8 cellular contexts compared by ENCODE assay signal in genomic region chr1:206106328-206107167, GRCh38. TPM values are rescaled to one million over a fixed set of nuclear protein-coding genes. Genes with fewer than 3 reads are reported as not detected.
DNase-seq lines count a peak whose midpoint lies in the region; ATAC-seq and TF ChIP-seq lines count a peak whose summit lies in the region.

No MANE protein-coding gene starts in this region.

- intact Hi-C loops in activated CD4-positive, alpha-beta T cell treated with anti-CD3 and anti-CD28 coated beads for 36 hours (cut with DNase I, micrococcal nuclease), result loop anchor here (1.0 to 5.0 kb wide), 4 partner anchors 76 to 314 kb away; no protein-coding TSS in a partner anchor
- intact Hi-C loops in right lobe of liver (cut with DNase I), result loop anchor here (5.0 to 10.0 kb wide), 5 partner anchors 72 to 182 kb away; partner anchors contain the start of gene CTSE (in 1 of the 2)

- CTCF ChIA-PET in activated CD4-positive, alpha-beta T cell treated with anti-CD3 and anti-CD28 coated beads for 36 hours (lab: Charles Lee), result interaction anchor here (0.5 to 7.5 kb wide), 34 partner anchors 9 to 547 kb away, joined by 3 to 194 read pairs (median 4); no protein-coding TSS in a partner anchor

- no peaks in the 10 kb centered on the region for H3K36me3 Mint-ChIP-seq in activated CD4-positive, alpha-beta T cell treated with anti-CD3 and anti-CD28 coated beads for 36 hours (ENCODE audit: low read depth)

- H3K27ac ChIP-seq in right lobe of liver, result no peak overlapping the region

- H3K9me3 ChIP-seq in right lobe of liver, result no peaks in the 10 kb centered on the region

- no peak overlapping the region for H3K27ac Mint-ChIP-seq in activated CD4-positive, alpha-beta T cell treated with anti-CD3 and anti-CD28 coated beads for 36 hours

- H3K4me1 Mint-ChIP-seq in activated CD4-positive, alpha-beta T cell treated with anti-CD3 and anti-CD28 coated beads for 36 hours, result no peaks in the 10 kb centered on the region

- H3K4me3 ChIP-seq in choroid plexus epithelial cell (ENCODE audit: low read depth, low read length), result no peak overlapping the region
- no peak overlapping the region for H3K4me3 ChIP-seq in right lobe of liver

- peak; percentile 88 for DNase-seq in DMS153 treated with DMSO at 0.1 percent for 48 hours (lab: John Stamatoyannopoulos, UW; ENCODE audit: unreplicated experiment)
- DNase-seq in NCI-H460 (ENCODE audit: extremely low read depth, low read depth), result peak; percentile 79
- peak; percentile 88 for DNase-seq in activated CD4-positive, alpha-beta T cell treated with anti-CD3 and anti-CD28 coated beads for 36 hours
- DNase-seq in choroid plexus epithelial cell (ENCODE audit: low read depth), result peak; percentile 85
- peak; percentile 70 to 80 (median 79) for DNase-seq in right lobe of liver
- peak; percentile 56 to 64 (median 60) for DNase-seq in stimulated activated CD4-positive, alpha-beta T cell treated with anti-CD3 and anti-CD28 coated beads, TNF-alpha, amount 100 ng/mL, for 4 hours (ENCODE audit: low read depth in 3 of 3)

- no peak overlapping the region for H3K4me3 Mint-ChIP-seq in activated CD4-positive, alpha-beta T cell treated with anti-CD3 and anti-CD28 coated beads for 36 hours

- H3K36me3 ChIP-seq in right lobe of liver, result no peaks in the 10 kb centered on the region

- no peaks in the 10 kb centered on the region for H3K9me3 Mint-ChIP-seq in activated CD4-positive, alpha-beta T cell treated with anti-CD3 and anti-CD28 coated beads for 36 hours (ENCODE audit: low read depth)

- POLR2A ChIA-PET in activated CD4-positive, alpha-beta T cell treated with anti-CD3 and anti-CD28 coated beads for 36 hours (lab: Charles Lee), result no interaction called here

- TF ChIP-seq POLR2A in right lobe of liver (IDR thresholded peaks at IDR 0.05), result no peak

- ATAC-seq in HG03135 (IDR thresholded peaks at IDR 0.05; ENCODE audit: unreplicated experiment) (peak; percentile 59), right lobe of liver (peak; percentile 90 to 95 (median 94)), GM18511 (IDR thresholded peaks at IDR 0.05; ENCODE audit: unreplicated experiment) (no peak)
- peak; percentile 90 for ATAC-seq in activated CD4-positive, alpha-beta T cell treated with anti-CD3 and anti-CD28 coated beads for 36 hours

- no peaks in the 10 kb centered on the region for H3K4me1 ChIP-seq in right lobe of liver

- H3K27me3 ChIP-seq in right lobe of liver, result no peaks in the 10 kb centered on the region

- no peaks in the 10 kb centered on the region for H3K27me3 Mint-ChIP-seq in activated CD4-positive, alpha-beta T cell treated with anti-CD3 and anti-CD28 coated beads for 36 hours

- WGBS in right lobe of liver (ENCODE audit: insufficient coverage, low coverage, low lambda C conversion rate, missing lambda C conversion rate), result 32% methylated on average over 8 of the region's 8 CpGs

- TF ChIP-seq CTCF in choroid plexus epithelial cell (conservative IDR thresholded peaks at IDR 0.05; ENCODE audit: low read depth, low read length) (peak; percentile 96), right lobe of liver (IDR thresholded peaks at IDR 0.05) (peak; percentile 80 to 91 (median 86))

RNA-seq across cellular contexts. Expression of gene AVPR1B, which starts 10.6 kb away (rescaled TPM):
- total RNA-seq in NCI-H460 (2014; rRNA removed; shearing (Covaris generic)), result not detected in 2 replicates
- polyA plus RNA-seq in NCI-H460 (2014; cell fraction: nucleus; rRNA removed), result not detected in 2 replicates
- total RNA-seq in activated CD4-positive, alpha-beta T cell treated with anti-CD3 and anti-CD28 coated beads for 36 hours, result not detected
- total RNA-seq in right lobe of liver, result not detected

RNA-seq across cellular contexts. Expression of gene RHEX, which starts 53.6 kb away (rescaled TPM):
- total RNA-seq in NCI-H460 (2014; rRNA removed; shearing (Covaris generic)), result not detected in 2 replicates
- not detected in 2 replicates for polyA plus RNA-seq in NCI-H460 (2014; cell fraction: nucleus; rRNA removed)
- not detected for total RNA-seq in activated CD4-positive, alpha-beta T cell treated with anti-CD3 and anti-CD28 coated beads for 36 hours
- under 1 TPM in 5 of 6 experiments, not detected in 1; 0.18 to 0.57 (median 0.26) TPM for total RNA-seq in right lobe of liver
